ENCODE assay signal across 31 cellular contexts in genomic region chr12:51401486-51401885, GRCh38. TPM values are rescaled to one million over a fixed set of nuclear protein-coding genes. Genes with fewer than 3 reads are reported as not detected.
"Had no signal": no experiment of that assay in that cellular context is flagged by ENCODE, and none has a peak within 500 bp of the region (broad histone marks: within the 10 kb centered on the region; RNA-seq: fewer than 3 reads in every experiment).

No MANE protein-coding gene starts in this region.

- H3K36me3 ChIP-seq: ascending aorta, cardiac muscle cell had no signal

- H3K9me3 Mint-ChIP-seq: activated CD4-positive, alpha-beta T cell treated with anti-CD3 and anti-CD28 coated beads, Interleukin-2, amount 10 ng/mL, durations not matched to agents 24 days and 14 days; activated CD8-positive, alpha-beta T cell treated with anti-CD3 and anti-CD28 coated beads for 36 hours; activated naive CD4-positive, alpha-beta T cell treated with anti-CD3 and anti-CD28 coated beads, Interleukin-2, amount 50 U/mL, for 24 hours; activated naive CD8-positive, alpha-beta T cell treated with anti-CD3 and anti-CD28 coated beads, Interleukin-2, amount 10 ng/mL, durations not matched to agents 7 days and 5 days; activated T-cell treated with anti-CD3 and anti-CD28 coated beads, Interleukin-2, amount 50 U/mL, for 72 hours; activated T-helper 17 cell treated with anti-CD3 and anti-CD28 coated beads, Interleukin-2, amount 50 U/mL, for 72 hours; T-helper 1 cell treated with Interleukin-12 subunit alpha and Interleukin-12 subunit beta and Interleukin-4 antibody, amounts not matched to agents 30 μg/mL and 1 μg/mL, for 36 hours; T-helper 2 cell treated with Interferon-gamma antibody and Interleukin-4, amounts not matched to agents 5 μg/mL and 100 μg/mL, for 36 hours had no signal

- H3K27me3 Mint-ChIP-seq: activated CD8-positive, alpha-beta T cell treated with anti-CD3 and anti-CD28 coated beads for 36 hours; activated naive CD4-positive, alpha-beta T cell treated with anti-CD3 and anti-CD28 coated beads, Interleukin-2, amount 50 U/mL, for 24 hours; activated T-helper 17 cell treated with anti-CD3 and anti-CD28 coated beads, Interleukin-2, amount 50 U/mL, for 72 hours had no signal

- FAIRE-seq: TTC549 had no signal

- DNase-seq: activated CD4-positive, alpha-beta T cell treated with anti-CD3 and anti-CD28 coated beads, Interleukin-2, amount 10 ng/mL, durations not matched to agents 24 days and 14 days; activated CD4-positive, alpha-beta T cell treated with anti-CD3 and anti-CD28 coated beads, Interleukin-2, amount 50 U/mL, for 4 hours; activated CD8-positive, alpha-beta T cell treated with anti-CD3 and anti-CD28 coated beads for 36 hours; activated effector memory CD4-positive, alpha-beta T cell treated with anti-CD3 and anti-CD28 coated beads, Interleukin-2, amount 50 U/mL, for 16 hours; activated naive CD4-positive, alpha-beta T cell treated with Interleukin-2 at 50 U/mL for 16 hours; activated naive CD8-positive, alpha-beta T cell treated with anti-CD3 and anti-CD28 coated beads, Interleukin-2, amount 10 ng/mL, durations not matched to agents 7 days and 5 days; activated T-cell treated with anti-CD3 and anti-CD28 coated beads, Interleukin-2, amount 50 U/mL, for 1 hour; activated T-cell treated with anti-CD3 and anti-CD28 coated beads, Interleukin-2, amount 50 U/mL, for 72 hours; amygdala; NCI-H1092 treated with DMSO at 0.1 percent for 48 hours; NCI-H1417; NCI-H146; NCI-H187; NCI-H2029 treated with DMSO at 0.1 percent for 48 hours; NCI-H524 treated with DMSO at 0.1 percent for 48 hours; RPMI8226; SHP77 treated with DMSO at 0.1 percent for 48 hours; SK-N-SH had no signal

- H3K4me3 ChIP-seq: ascending aorta, cardiac muscle cell, SJSA1 had no signal

- H3K27ac Mint-ChIP-seq: activated CD4-positive, alpha-beta T cell treated with anti-CD3 and anti-CD28 coated beads, Interleukin-2, amount 10 ng/mL, durations not matched to agents 24 days and 14 days; activated CD8-positive, alpha-beta T cell treated with anti-CD3 and anti-CD28 coated beads for 36 hours; activated naive CD4-positive, alpha-beta T cell treated with anti-CD3 and anti-CD28 coated beads, Interleukin-2, amount 50 U/mL, for 24 hours; activated naive CD8-positive, alpha-beta T cell treated with anti-CD3 and anti-CD28 coated beads, Interleukin-2, amount 10 ng/mL, durations not matched to agents 7 days and 5 days; activated T-cell treated with anti-CD3 and anti-CD28 coated beads, Interleukin-2, amount 50 U/mL, for 72 hours; activated T-helper 17 cell treated with anti-CD3 and anti-CD28 coated beads, Interleukin-2, amount 50 U/mL, for 72 hours; T-helper 1 cell treated with Interleukin-12 subunit alpha and Interleukin-12 subunit beta and Interleukin-4 antibody, amounts not matched to agents 30 μg/mL and 1 μg/mL, for 36 hours; T-helper 2 cell treated with Interferon-gamma antibody and Interleukin-4, amounts not matched to agents 5 μg/mL and 100 μg/mL, for 36 hours had no signal

- H3K9ac ChIP-seq: SK-N-SH had no signal

- H3K27ac ChIP-seq: ascending aorta, cardiac muscle cell, SJSA1 had no signal

- H3K4me1 Mint-ChIP-seq: activated CD4-positive, alpha-beta T cell treated with anti-CD3 and anti-CD28 coated beads, Interleukin-2, amount 10 ng/mL, durations not matched to agents 24 days and 14 days; activated naive CD4-positive, alpha-beta T cell treated with anti-CD3 and anti-CD28 coated beads, Interleukin-2, amount 50 U/mL, for 24 hours; activated naive CD8-positive, alpha-beta T cell treated with anti-CD3 and anti-CD28 coated beads, Interleukin-2, amount 10 ng/mL, durations not matched to agents 7 days and 5 days; activated T-helper 17 cell treated with anti-CD3 and anti-CD28 coated beads, Interleukin-2, amount 50 U/mL, for 72 hours had no signal

- H3K9me3 ChIP-seq: ascending aorta, SJSA1, SK-N-SH had no signal

- H3K4me1 ChIP-seq: ascending aorta had no signal

- ATAC-seq: activated CD8-positive, alpha-beta T cell treated with anti-CD3 and anti-CD28 coated beads for 36 hours; activated T-cell treated with anti-CD3 and anti-CD28 coated beads, Interleukin-2, amount 50 U/mL, for 72 hours; activated T-helper 17 cell treated with anti-CD3 and anti-CD28 coated beads, Interleukin-2, amount 50 U/mL, for 72 hours; Panc1 had no signal

- H3K4me3 Mint-ChIP-seq: activated CD4-positive, alpha-beta T cell treated with anti-CD3 and anti-CD28 coated beads, Interleukin-2, amount 10 ng/mL, durations not matched to agents 24 days and 14 days; activated CD8-positive, alpha-beta T cell treated with anti-CD3 and anti-CD28 coated beads for 36 hours; activated naive CD4-positive, alpha-beta T cell treated with anti-CD3 and anti-CD28 coated beads, Interleukin-2, amount 50 U/mL, for 24 hours; activated naive CD8-positive, alpha-beta T cell treated with anti-CD3 and anti-CD28 coated beads, Interleukin-2, amount 10 ng/mL, durations not matched to agents 7 days and 5 days; activated T-cell treated with anti-CD3 and anti-CD28 coated beads, Interleukin-2, amount 50 U/mL, for 72 hours; activated T-helper 17 cell treated with anti-CD3 and anti-CD28 coated beads, Interleukin-2, amount 50 U/mL, for 72 hours; T-helper 1 cell treated with Interleukin-12 subunit alpha and Interleukin-12 subunit beta and Interleukin-4 antibody, amounts not matched to agents 30 μg/mL and 1 μg/mL, for 36 hours; T-helper 2 cell treated with Interferon-gamma antibody and Interleukin-4, amounts not matched to agents 5 μg/mL and 100 μg/mL, for 36 hours had no signal

- H3K4me2 ChIP-seq: SK-N-SH had no signal

- H3K27me3 ChIP-seq: ascending aorta, cardiac muscle cell, SJSA1 had no signal

- H3K36me3 Mint-ChIP-seq: activated naive CD4-positive, alpha-beta T cell treated with anti-CD3 and anti-CD28 coated beads, Interleukin-2, amount 50 U/mL, for 24 hours had no signal

RNA-seq across cellular contexts. Expression of gene GALNT6, which starts 10.3 kb away (rescaled TPM):
- total RNA-seq: NCI-H460 had no signal

RNA-seq across cellular contexts. Expression of gene SLC4A8, which starts 23.1 kb away (rescaled TPM):
- total RNA-seq: ascending aorta had no signal

RNA-seq across cellular contexts. Expression of gene CELA1, which starts 55.0 kb away (rescaled TPM):
- total RNA-seq: activated CD4-positive, alpha-beta T cell treated with anti-CD3 and anti-CD28 coated beads, Interleukin-2, amount 10 ng/mL, durations not matched to agents 24 days and 14 days; activated CD8-positive, alpha-beta memory T cell treated with anti-CD3 and anti-CD28 coated beads for 36 hours; activated naive CD8-positive, alpha-beta T cell treated with anti-CD3 and anti-CD28 coated beads, Interleukin-2, amount 10 ng/mL, durations not matched to agents 7 days and 5 days; activated T-helper 17 cell treated with anti-CD3 and anti-CD28 coated beads, Interleukin-2, amount 50 U/mL, for 72 hours; ascending aorta; cardiac muscle cell; M059J; NCI-H460 had no signal
- polyA plus RNA-seq: adipose tissue, cardiac muscle cell had no signal
